Comparison of ENCODE assay signal across 1 cellular context in the genomic region with DNA sequence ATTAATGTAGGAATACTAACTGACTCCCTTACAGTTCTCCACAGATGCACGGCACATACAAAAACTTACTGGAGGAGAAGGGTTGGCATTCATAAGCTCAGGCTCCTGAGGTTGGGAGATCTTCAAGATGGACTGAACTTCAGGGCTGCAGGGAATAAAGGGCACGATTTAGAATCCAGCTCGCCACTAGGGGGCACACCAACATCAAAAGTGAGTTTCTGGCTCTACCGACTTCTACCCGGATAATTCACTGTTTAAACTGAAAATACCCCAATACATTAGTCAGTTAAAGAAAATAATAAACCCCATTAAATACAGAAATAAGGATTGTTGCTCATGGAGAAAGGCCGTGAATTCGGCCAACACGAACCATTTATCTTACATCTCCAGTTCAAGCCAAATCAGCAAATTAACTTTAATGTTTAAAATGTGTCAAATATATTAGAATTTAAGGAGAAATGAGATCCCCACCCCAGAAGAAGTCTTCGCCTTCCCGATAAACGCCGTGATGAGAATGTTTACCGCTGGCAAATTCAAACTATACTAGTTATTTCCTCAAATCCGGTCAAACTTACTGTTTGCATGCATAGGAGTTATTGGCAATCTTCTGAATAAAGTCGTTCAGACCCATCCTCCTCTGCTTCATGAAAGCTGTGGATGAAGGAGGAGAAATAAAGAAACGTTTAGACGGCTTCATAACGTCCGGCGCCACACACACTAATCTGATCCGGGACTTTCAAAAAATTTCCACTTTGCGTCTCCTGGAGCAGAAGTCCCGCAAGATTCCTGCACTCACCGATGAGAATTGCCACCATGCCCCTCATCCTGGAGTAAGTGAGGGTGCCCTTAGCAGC.
TF ChIP-seq lines count a peak whose summit lies in the region.

No MANE protein-coding gene starts in this region.

TF ChIP-seq in HepG2, 621 proteins besides CTCF, POLR2A, EP300 and RAD21 (continued from another document and continues in another):
- TF ChIP-seq, protein P1, sequence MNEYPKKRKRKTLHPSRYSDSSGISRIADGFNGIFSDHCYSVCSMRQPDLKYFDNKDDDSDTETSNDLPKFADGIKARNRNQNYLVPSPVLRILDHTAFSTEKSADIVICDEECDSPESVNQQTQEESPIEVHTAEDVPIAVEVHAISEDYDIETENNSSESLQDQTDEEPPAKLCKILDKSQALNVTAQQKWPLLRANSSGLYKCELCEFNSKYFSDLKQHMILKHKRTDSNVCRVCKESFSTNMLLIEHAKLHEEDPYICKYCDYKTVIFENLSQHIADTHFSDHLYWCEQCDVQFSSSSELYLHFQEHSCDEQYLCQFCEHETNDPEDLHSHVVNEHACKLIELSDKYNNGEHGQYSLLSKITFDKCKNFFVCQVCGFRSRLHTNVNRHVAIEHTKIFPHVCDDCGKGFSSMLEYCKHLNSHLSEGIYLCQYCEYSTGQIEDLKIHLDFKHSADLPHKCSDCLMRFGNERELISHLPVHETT (CRISPR knock-in tag; conservative IDR thresholded peaks at IDR 0.05) = no peak
- TF ChIP-seq, protein P2, sequence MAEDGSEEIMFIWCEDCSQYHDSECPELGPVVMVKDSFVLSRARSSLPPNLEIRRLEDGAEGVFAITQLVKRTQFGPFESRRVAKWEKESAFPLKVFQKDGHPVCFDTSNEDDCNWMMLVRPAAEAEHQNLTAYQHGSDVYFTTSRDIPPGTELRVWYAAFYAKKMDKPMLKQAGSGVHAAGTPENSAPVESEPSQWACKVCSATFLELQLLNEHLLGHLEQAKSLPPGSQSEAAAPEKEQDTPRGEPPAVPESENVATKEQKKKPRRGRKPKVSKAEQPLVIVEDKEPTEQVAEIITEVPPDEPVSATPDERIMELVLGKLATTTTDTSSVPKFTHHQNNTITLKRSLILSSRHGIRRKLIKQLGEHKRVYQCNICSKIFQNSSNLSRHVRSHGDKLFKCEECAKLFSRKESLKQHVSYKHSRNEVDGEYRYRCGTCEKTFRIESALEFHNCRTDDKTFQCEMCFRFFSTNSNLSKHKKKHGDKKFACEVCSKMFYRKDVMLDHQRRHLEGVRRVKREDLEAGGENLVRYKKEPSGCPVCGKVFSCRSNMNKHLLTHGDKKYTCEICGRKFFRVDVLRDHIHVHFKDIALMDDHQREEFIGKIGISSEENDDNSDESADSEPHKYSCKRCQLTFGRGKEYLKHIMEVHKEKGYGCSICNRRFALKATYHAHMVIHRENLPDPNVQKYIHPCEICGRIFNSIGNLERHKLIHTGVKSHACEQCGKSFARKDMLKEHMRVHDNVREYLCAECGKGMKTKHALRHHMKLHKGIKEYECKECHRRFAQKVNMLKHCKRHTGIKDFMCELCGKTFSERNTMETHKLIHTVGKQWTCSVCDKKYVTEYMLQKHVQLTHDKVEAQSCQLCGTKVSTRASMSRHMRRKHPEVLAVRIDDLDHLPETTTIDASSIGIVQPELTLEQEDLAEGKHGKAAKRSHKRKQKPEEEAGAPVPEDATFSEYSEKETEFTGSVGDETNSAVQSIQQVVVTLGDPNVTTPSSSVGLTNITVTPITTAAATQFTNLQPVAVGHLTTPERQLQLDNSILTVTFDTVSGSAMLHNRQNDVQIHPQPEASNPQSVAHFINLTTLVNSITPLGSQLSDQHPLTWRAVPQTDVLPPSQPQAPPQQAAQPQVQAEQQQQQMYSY (CRISPR knock-in tag; IDR thresholded peaks at IDR 0.05) = 0 out of 2 replicates have a peak, but pooled peaks have one; percentile 8
- TF ChIP-seq, protein P3, sequence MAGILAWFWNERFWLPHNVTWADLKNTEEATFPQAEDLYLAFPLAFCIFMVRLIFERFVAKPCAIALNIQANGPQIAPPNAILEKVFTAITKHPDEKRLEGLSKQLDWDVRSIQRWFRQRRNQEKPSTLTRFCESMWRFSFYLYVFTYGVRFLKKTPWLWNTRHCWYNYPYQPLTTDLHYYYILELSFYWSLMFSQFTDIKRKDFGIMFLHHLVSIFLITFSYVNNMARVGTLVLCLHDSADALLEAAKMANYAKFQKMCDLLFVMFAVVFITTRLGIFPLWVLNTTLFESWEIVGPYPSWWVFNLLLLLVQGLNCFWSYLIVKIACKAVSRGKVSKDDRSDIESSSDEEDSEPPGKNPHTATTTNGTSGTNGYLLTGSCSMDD (CRISPR knock-in tag; IDR thresholded peaks at IDR 0.05) = no peak
- TF ChIP-seq, protein P4, sequence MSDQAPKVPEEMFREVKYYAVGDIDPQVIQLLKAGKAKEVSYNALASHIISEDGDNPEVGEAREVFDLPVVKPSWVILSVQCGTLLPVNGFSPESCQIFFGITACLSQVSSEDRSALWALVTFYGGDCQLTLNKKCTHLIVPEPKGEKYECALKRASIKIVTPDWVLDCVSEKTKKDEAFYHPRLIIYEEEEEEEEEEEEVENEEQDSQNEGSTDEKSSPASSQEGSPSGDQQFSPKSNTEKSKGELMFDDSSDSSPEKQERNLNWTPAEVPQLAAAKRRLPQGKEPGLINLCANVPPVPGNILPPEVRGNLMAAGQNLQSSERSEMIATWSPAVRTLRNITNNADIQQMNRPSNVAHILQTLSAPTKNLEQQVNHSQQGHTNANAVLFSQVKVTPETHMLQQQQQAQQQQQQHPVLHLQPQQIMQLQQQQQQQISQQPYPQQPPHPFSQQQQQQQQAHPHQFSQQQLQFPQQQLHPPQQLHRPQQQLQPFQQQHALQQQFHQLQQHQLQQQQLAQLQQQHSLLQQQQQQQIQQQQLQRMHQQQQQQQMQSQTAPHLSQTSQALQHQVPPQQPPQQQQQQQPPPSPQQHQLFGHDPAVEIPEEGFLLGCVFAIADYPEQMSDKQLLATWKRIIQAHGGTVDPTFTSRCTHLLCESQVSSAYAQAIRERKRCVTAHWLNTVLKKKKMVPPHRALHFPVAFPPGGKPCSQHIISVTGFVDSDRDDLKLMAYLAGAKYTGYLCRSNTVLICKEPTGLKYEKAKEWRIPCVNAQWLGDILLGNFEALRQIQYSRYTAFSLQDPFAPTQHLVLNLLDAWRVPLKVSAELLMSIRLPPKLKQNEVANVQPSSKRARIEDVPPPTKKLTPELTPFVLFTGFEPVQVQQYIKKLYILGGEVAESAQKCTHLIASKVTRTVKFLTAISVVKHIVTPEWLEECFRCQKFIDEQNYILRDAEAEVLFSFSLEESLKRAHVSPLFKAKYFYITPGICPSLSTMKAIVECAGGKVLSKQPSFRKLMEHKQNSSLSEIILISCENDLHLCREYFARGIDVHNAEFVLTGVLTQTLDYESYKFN (CRISPR knock-in tag; conservative IDR thresholded peaks at IDR 0.05) = no peak; the same call in 1 of the 2 replicates
- no peak for TF ChIP-seq ZNF782 (CRISPR knock-in tag; IDR thresholded peaks at IDR 0.05; ENCODE audit: borderline replicate concordance)
- TF ChIP-seq PHF20 (CRISPR knock-in tag; IDR thresholded peaks at IDR 0.05) = no peak
- no peak for TF ChIP-seq ARNT (IDR thresholded peaks at IDR 0.05)
- no peak for TF ChIP-seq SRF (IDR thresholded peaks at IDR 0.05; ENCODE audit: low read depth, low read length)
- no peak for TF ChIP-seq ZNF780A (CRISPR knock-in tag; IDR thresholded peaks at IDR 0.05)
- TF ChIP-seq NFATC3 (CRISPR knock-in tag; IDR thresholded peaks at IDR 0.05) = no peak
- TF ChIP-seq, protein P5, sequence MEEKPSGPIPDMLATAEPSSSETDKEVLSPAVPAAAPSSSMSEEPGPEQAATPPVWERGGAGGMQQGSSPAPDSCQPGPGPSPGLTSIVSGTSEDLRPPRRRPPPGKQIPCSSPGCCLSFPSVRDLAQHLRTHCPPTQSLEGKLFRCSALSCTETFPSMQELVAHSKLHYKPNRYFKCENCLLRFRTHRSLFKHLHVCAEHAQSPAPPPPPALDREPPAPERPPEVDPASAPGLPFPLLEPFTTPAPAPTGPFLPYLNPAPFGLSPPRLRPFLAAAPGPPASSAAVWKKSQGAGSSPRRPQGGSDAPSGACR (CRISPR knock-in tag; IDR thresholded peaks at IDR 0.05) = no peak
- TF ChIP-seq SNAI1 (CRISPR knock-in tag; IDR thresholded peaks at IDR 0.05; ENCODE audit: borderline replicate concordance) = no peak
- no peak; the same call in 1 of the 2 replicates for TF ChIP-seq MED13 (CRISPR knock-in tag; IDR thresholded peaks at IDR 0.05)
- TF ChIP-seq SMARCC2 (IDR thresholded peaks at IDR 0.05) = no peak
- peak; percentile 90 for TF ChIP-seq SMC3 (IDR thresholded peaks at IDR 0.05; ENCODE audit: low read length)
- TF ChIP-seq DMAP1 (CRISPR knock-in tag; IDR thresholded peaks at IDR 0.05) = no peak
- TF ChIP-seq MED1 (CRISPR knock-in tag; IDR thresholded peaks at IDR 0.05) = peak; percentile 61
- TF ChIP-seq ZNF776 (CRISPR knock-in tag; IDR thresholded peaks at IDR 0.05) = no peak
- TF ChIP-seq ZNF558 (CRISPR knock-in tag; IDR thresholded peaks at IDR 0.05; ENCODE audit: borderline replicate concordance) = no peak
- no peak for TF ChIP-seq ZNF484 (CRISPR knock-in tag; IDR thresholded peaks at IDR 0.05; ENCODE audit: borderline replicate concordance, low read depth)
- TF ChIP-seq, protein P6, sequence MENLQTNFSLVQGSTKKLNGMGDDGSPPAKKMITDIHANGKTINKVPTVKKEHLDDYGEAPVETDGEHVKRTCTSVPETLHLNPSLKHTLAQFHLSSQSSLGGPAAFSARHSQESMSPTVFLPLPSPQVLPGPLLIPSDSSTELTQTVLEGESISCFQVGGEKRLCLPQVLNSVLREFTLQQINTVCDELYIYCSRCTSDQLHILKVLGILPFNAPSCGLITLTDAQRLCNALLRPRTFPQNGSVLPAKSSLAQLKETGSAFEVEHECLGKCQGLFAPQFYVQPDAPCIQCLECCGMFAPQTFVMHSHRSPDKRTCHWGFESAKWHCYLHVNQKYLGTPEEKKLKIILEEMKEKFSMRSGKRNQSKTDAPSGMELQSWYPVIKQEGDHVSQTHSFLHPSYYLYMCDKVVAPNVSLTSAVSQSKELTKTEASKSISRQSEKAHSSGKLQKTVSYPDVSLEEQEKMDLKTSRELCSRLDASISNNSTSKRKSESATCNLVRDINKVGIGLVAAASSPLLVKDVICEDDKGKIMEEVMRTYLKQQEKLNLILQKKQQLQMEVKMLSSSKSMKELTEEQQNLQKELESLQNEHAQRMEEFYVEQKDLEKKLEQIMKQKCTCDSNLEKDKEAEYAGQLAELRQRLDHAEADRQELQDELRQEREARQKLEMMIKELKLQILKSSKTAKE (CRISPR knock-in tag; IDR thresholded peaks at IDR 0.05; ENCODE audit: borderline replicate concordance) = no peak
- no peak for TF ChIP-seq BORCS8-MEF2B (CRISPR knock-in tag; IDR thresholded peaks at IDR 0.05)
- no peak for TF ChIP-seq ZNF282 (IDR thresholded peaks at IDR 0.05; ENCODE audit: partially characterized antibody)
- TF ChIP-seq, protein P7, sequence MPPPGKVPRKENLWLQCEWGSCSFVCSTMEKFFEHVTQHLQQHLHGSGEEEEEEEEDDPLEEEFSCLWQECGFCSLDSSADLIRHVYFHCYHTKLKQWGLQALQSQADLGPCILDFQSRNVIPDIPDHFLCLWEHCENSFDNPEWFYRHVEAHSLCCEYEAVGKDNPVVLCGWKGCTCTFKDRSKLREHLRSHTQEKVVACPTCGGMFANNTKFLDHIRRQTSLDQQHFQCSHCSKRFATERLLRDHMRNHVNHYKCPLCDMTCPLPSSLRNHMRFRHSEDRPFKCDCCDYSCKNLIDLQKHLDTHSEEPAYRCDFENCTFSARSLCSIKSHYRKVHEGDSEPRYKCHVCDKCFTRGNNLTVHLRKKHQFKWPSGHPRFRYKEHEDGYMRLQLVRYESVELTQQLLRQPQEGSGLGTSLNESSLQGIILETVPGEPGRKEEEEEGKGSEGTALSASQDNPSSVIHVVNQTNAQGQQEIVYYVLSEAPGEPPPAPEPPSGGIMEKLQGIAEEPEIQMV (CRISPR knock-in tag; IDR thresholded peaks at IDR 0.05; ENCODE audit: low read depth) = no peak
- TF ChIP-seq THAP11 (CRISPR knock-in tag; IDR thresholded peaks at IDR 0.05) = no peak
- no peak for TF ChIP-seq CC2D1A (CRISPR knock-in tag; IDR thresholded peaks at IDR 0.05)
- no peak for TF ChIP-seq ZNF235 (CRISPR knock-in tag; IDR thresholded peaks at IDR 0.05; ENCODE audit: borderline replicate concordance)
- TF ChIP-seq ZNF720 (CRISPR knock-in tag; IDR thresholded peaks at IDR 0.05) = no peak
- TF ChIP-seq, protein P8, sequence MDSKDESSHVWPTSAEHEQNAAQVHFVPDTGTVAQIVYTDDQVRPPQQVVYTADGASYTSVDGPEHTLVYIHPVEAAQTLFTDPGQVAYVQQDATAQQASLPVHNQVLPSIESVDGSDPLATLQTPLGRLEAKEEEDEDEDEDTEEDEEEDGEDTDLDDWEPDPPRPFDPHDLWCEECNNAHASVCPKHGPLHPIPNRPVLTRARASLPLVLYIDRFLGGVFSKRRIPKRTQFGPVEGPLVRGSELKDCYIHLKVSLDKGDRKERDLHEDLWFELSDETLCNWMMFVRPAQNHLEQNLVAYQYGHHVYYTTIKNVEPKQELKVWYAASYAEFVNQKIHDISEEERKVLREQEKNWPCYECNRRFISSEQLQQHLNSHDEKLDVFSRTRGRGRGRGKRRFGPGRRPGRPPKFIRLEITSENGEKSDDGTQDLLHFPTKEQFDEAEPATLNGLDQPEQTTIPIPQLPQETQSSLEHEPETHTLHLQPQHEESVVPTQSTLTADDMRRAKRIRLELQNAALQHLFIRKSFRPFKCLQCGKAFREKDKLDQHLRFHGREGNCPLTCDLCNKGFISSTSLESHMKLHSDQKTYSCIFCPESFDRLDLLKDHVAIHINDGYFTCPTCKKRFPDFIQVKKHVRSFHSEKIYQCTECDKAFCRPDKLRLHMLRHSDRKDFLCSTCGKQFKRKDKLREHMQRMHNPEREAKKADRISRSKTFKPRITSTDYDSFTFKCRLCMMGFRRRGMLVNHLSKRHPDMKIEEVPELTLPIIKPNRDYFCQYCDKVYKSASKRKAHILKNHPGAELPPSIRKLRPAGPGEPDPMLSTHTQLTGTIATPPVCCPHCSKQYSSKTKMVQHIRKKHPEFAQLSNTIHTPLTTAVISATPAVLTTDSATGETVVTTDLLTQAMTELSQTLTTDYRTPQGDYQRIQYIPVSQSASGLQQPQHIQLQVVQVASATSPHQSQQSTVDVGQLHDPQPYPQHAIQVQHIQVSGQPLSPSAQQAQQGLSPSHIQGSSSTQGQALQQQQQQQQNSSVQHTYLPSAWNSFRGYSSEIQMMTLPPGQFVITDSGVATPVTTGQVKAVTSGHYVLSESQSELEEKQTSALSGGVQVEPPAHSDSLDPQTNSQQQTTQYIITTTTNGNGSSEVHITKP (CRISPR knock-in tag; IDR thresholded peaks at IDR 0.05; ENCODE audit: low read depth) = no peak
- no peak for TF ChIP-seq ZBTB7B (CRISPR knock-in tag; IDR thresholded peaks at IDR 0.05)
- no peak for TF ChIP-seq KDM6A (CRISPR knock-in tag; IDR thresholded peaks at IDR 0.05; ENCODE audit: low read depth)
- TF ChIP-seq ESRRA (CRISPR knock-in tag; IDR thresholded peaks at IDR 0.05; ENCODE audit: low read depth) = no peak
- TF ChIP-seq CENPT (CRISPR knock-in tag; IDR thresholded peaks at IDR 0.05; ENCODE audit: low read depth) = no peak
- TF ChIP-seq, protein P9, sequence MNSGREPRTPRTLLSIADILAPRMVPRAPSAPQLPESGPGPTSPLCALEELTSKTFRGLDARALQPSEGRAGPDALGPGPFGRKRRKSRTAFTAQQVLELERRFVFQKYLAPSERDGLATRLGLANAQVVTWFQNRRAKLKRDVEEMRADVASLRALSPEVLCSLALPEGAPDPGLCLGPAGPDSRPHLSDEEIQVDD (CRISPR knock-in tag; IDR thresholded peaks at IDR 0.05; ENCODE audit: borderline replicate concordance) = no peak
- TF ChIP-seq, protein P10, sequence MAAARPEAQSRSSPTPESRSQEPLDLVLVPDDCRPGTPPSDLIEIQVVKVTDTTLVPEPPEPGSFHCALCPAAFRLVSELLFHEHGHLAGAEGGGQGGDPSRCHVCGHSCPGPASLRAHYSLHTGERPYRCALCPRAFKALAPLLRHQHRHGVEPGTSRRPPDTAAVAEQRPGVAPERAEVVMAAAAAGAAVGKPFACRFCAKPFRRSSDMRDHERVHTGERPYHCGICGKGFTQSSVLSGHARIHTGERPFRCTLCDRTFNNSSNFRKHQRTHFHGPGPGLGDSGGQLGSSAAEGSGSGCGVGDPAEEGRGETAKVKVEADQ (CRISPR knock-in tag; IDR thresholded peaks at IDR 0.05; ENCODE audit: borderline replicate concordance) = no peak
- no peak for TF ChIP-seq ASH2L (IDR thresholded peaks at IDR 0.05; ENCODE audit: insufficient read length, low read depth, low read length)
